Comparison of ENCODE assay signal across 24 cellular contexts in the genomic region with DNA sequence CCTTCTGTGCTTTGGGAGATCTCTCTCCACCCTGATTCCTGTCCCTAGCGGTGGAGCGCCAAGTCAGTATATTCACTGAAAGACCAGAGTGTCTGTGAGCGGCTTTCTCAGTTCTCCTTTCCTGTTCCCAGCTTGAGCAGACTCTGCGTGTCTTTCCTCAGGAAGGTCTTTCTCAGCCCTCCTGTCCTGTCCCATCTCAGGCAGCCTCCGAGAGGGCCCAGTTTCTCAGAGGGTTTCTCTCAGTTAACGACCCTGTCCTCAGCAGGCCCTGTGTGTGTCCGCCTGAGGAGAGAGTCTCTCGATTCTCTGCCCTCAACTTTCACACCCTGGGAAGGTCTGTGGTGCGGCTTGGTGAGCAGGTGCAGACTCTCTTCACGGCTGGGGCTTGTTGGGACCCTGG. TPM values are rescaled to one million over a fixed set of nuclear protein-coding genes. Genes with fewer than 3 reads are reported as not detected.
DNase-seq lines count a peak whose midpoint lies in the region.
"Had no signal": no experiment of that assay in that cellular context is flagged by ENCODE, and none has a peak within 500 bp of the region (broad histone marks: within the 10 kb centered on the region; RNA-seq: fewer than 3 reads in every experiment).

No MANE protein-coding gene starts in this region.

- no peak overlapping the region for H2AK5ac ChIP-seq in mesendoderm (ENCODE audit: low read length)

- H3K27me3 ChIP-seq in skeletal muscle satellite cell (ENCODE audit: control insufficient read depth, insufficient read depth, low read length) = no peaks in the 10 kb centered on the region
- H3K27me3 ChIP-seq in mesendoderm (ENCODE audit: insufficient read depth, low read length, poor library complexity) = no peaks in the 10 kb centered on the region
- H3K27me3 ChIP-seq: tibial artery had no signal

- no peak overlapping the region for H3K4me3 ChIP-seq in skeletal muscle satellite cell (ENCODE audit: low read length)
- no peak overlapping the region for H3K4me3 ChIP-seq in mesendoderm (ENCODE audit: low read length)
- H3K4me3 ChIP-seq: tibial artery had no signal

- H3K36me3 ChIP-seq in skeletal muscle satellite cell (ENCODE audit: insufficient read depth, low read length) = no peaks in the 10 kb centered on the region
- no peaks in the 10 kb centered on the region for H3K36me3 ChIP-seq in mesendoderm (ENCODE audit: control insufficient read depth, insufficient read depth, low read length)
- H3K36me3 ChIP-seq: tibial artery had no signal

- H4K8ac ChIP-seq in mesendoderm (ENCODE audit: low read depth, low read length) = no peak overlapping the region

- no peak overlapping the region for H3K56ac ChIP-seq in mesendoderm (ENCODE audit: low read length)

- H3K79me1 ChIP-seq in mesendoderm (ENCODE audit: low read length) = no peaks in the 10 kb centered on the region

- no peak overlapping the region for H3K18ac ChIP-seq in mesendoderm (ENCODE audit: low read length)

- H3K79me2 ChIP-seq in mesendoderm (ENCODE audit: control insufficient read depth, insufficient read depth, low read length) = no peaks in the 10 kb centered on the region

- no peak overlapping the region for H2BK5ac ChIP-seq in mesendoderm (ENCODE audit: low read length)

- DNase-seq in DMS 273 (lab: John Stamatoyannopoulos, UW; ENCODE audit: unreplicated experiment) (peak; percentile 58), DMS 273 treated with DMSO at 0.1 percent for 48 hours (lab: John Stamatoyannopoulos, UW) (no peak), MV-4-11 (lab: John Stamatoyannopoulos, UW) (peak; percentile 64), kidney glomerular epithelial cell (lab: John Stamatoyannopoulos, UW) (no peak), DMS153 treated with DMSO at 0.1 percent for 48 hours (lab: John Stamatoyannopoulos, UW; ENCODE audit: unreplicated experiment) (no peak), mesendoderm (no peak)
- DNase-seq: activated CD4-positive, alpha-beta T cell treated with anti-CD3 and anti-CD28 coated beads, Interleukin-2, amount 10 ng/mL, durations not matched to agents 7 days and 5 days; activated CD8-positive, alpha-beta memory T cell treated with anti-CD3 and anti-CD28 coated beads, Interleukin-2, amount 50 U/mL, for 4 hours; activated effector memory CD4-positive, alpha-beta T cell treated with anti-CD3 and anti-CD28 coated beads, Interleukin-2, amount 50 U/mL, for 16 hours; amniotic stem cell; Calu3; cerebellar nuclear complex; GDM1; NCI-H2029 treated with DMSO at 0.1 percent for 48 hours; nephron progenitor cell; PC-3; stimulated activated naive CD4-positive, alpha-beta T cell; tibial artery had no signal

- H3K4me2 ChIP-seq in skeletal muscle satellite cell (ENCODE audit: low read length) (peak overlapping the region; percentile 21), mesendoderm (ENCODE audit: low read length) (no peak overlapping the region)

- H4K5ac ChIP-seq in mesendoderm (ENCODE audit: low read length) = no peak overlapping the region

- no CpG with 5 or more reads among the region's 10 CpGs for WGBS in mesendoderm (ENCODE audit: extremely low coverage, insufficient coverage, low lambda C conversion rate)

- H3K4ac ChIP-seq in mesendoderm (ENCODE audit: low read depth, low read length) = no peak overlapping the region

- H2BK120ac ChIP-seq in mesendoderm (ENCODE audit: low read depth, low read length) = no peak overlapping the region

- H3K9me3 ChIP-seq in skeletal muscle satellite cell (replicated peaks; ENCODE audit: low read length) = no peaks in the 10 kb centered on the region
- H3K9me3 ChIP-seq: tibial artery had no signal

- H3K27ac ChIP-seq in cingulate gyrus (ENCODE audit: low read depth, low read length) = peak overlapping the region; percentile 29
- H3K27ac ChIP-seq in mesendoderm (ENCODE audit: low read depth, low read length) = no peak overlapping the region
- H3K27ac ChIP-seq: 22Rv1, tibial artery had no signal

- peak overlapping the region; percentile 52 for H3K9ac ChIP-seq in skeletal muscle satellite cell (ENCODE audit: low read depth, low read length)
- H3K9ac ChIP-seq in mesendoderm (ENCODE audit: low read length) = no peak overlapping the region

- peaks cover 16% of the 10 kb centered on the region for H3K4me1 ChIP-seq in skeletal muscle satellite cell (ENCODE audit: control insufficient read depth, insufficient read depth, low read length)
- no peaks in the 10 kb centered on the region for H3K4me1 ChIP-seq in mesendoderm (ENCODE audit: control insufficient read depth, low read depth, low read length)

- H2BK15ac ChIP-seq in mesendoderm (replicated peaks; ENCODE audit: low read depth) = no peak overlapping the region

- H3K23ac ChIP-seq in mesendoderm (ENCODE audit: low read length) = no peak overlapping the region

RNA-seq across cellular contexts. Expression of gene CHIT1, which starts 34.0 kb away (rescaled TPM):
- not detected in 2 replicates for total RNA-seq in skeletal muscle satellite cell (2012; rRNA removed)
- not detected for polyA plus RNA-seq in mesendoderm (2013, experiment 1 of 2)
- polyA plus RNA-seq in mesendoderm (2013, experiment 2 of 2) = not detected
- total RNA-seq: Calu3, M059J, NCI-H460, PC-3, pulmonary artery endothelial cell had no signal

RNA-seq across cellular contexts. Expression of gene BTG2, which starts 41.8 kb away (rescaled TPM):
- 6.1 and 7.0 TPM in 2 replicates for total RNA-seq in skeletal muscle satellite cell (2012; rRNA removed)
- polyA plus RNA-seq in mesendoderm (2013, experiment 1 of 2) = 4.1 TPM
- 3.9 TPM for polyA plus RNA-seq in mesendoderm (2013, experiment 2 of 2)

Comparison
In these comparisons a context has a peak if more than half of its experiments do, and no peak if none do; other contexts are left out.
1. DNase-seq: peak in DMS 273 (single experiment) and MV-4-11 (single experiment); none in DMS 273 treated with DMSO at 0.1 percent for 48 hours (single experiment), kidney glomerular epithelial cell (single experiment), DMS153 treated with DMSO at 0.1 percent for 48 hours (single experiment) and mesendoderm (single experiment).